11 cellular contexts compared by ENCODE assay signal in the genomic region with DNA sequence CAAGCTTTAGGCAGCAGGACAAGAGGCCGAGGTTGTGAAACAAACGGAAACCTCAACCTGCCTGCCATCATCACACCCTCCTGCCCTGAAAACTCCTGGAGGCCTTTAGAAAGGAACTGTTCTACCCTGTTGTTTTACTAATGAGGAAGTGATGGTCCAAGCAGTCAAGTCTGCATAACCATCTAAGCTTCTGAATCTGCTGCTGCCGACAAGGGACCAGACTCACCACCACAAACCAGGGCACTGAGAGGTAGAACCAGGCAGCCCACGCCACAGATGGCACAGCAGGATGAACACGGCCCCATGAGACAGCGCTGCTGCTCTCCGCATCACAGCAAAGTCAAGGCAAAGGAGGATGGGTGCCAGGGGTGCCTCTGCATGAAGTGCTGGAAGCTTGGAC.
DNase-seq lines count a peak whose midpoint lies in the region; ATAC-seq, FAIRE-seq and TF ChIP-seq lines count a peak whose summit lies in the region.
"Had no signal": no experiment of that assay in that cellular context is flagged by ENCODE, and none has a peak within 500 bp of the region (broad histone marks: within the 10 kb centered on the region; RNA-seq: fewer than 3 reads in every experiment).

No MANE protein-coding gene starts in this region.

- no peak for TF ChIP-seq POLR2A in GM12892 (IDR thresholded peaks at IDR 0.05; ENCODE audit: low read depth, low read length)

- no peaks in the 10 kb centered on the region for H3K9me3 Mint-ChIP-seq in activated naive CD8-positive, alpha-beta T cell treated with anti-CD3 and anti-CD28 coated beads, Interleukin-2, amount 10 ng/mL, durations not matched to agents 7 days and 5 days

- peaks cover 75% of the 10 kb centered on the region for H3K4me1 Mint-ChIP-seq in activated naive CD8-positive, alpha-beta T cell treated with anti-CD3 and anti-CD28 coated beads, Interleukin-2, amount 10 ng/mL, durations not matched to agents 7 days and 5 days

- peak; percentile 95 for FAIRE-seq in GM12892 (lab: Jason Lieb, UNC)

- peak; percentile 53 for ATAC-seq in GM19467 (IDR thresholded peaks at IDR 0.05; ENCODE audit: unreplicated experiment)
- ATAC-seq in HG03135 (IDR thresholded peaks at IDR 0.05; ENCODE audit: unreplicated experiment): peak; percentile 40
- peak; percentile 17 for ATAC-seq in activated naive CD8-positive, alpha-beta T cell treated with anti-CD3 and anti-CD28 coated beads, Interleukin-2, amount 10 ng/mL, durations not matched to agents 7 days and 5 days (ENCODE audit: low read depth)

- POLR2A ChIA-PET in activated naive CD8-positive, alpha-beta T cell treated with anti-CD3 and anti-CD28 coated beads, Interleukin-2, amount 10 ng/mL, durations not matched to agents 7 days and 5 days (lab: Charles Lee): interaction anchor here (0.7 to 2.6 kb wide), 13 partner anchors 9 to 1179 kb away, joined by 3 to 22 read pairs (median 4); no protein-coding TSS in a partner anchor

- no peak for DNase-seq in GM12892 (ENCODE audit: insufficient read length)
- DNase-seq in activated naive CD8-positive, alpha-beta T cell treated with anti-CD3 and anti-CD28 coated beads, Interleukin-2, amount 10 ng/mL, durations not matched to agents 7 days and 5 days: no peak
- no peak for DNase-seq in GOT3 (lab: John Stamatoyannopoulos, UW)
- DNase-seq in GM19240 (ENCODE audit: insufficient read length, low spot score): no peak
- DNase-seq in COR-L47 (lab: John Stamatoyannopoulos, UW): no peak
- DNase-seq in NCI-H1417 treated with DMSO at 0.1 percent for 48 hours (lab: John Stamatoyannopoulos, UW): no peak
- DNase-seq: NCI-H1092, right cardiac atrium, trophoblast cell had no signal

- H3K36me3 Mint-ChIP-seq in activated naive CD8-positive, alpha-beta T cell treated with anti-CD3 and anti-CD28 coated beads, Interleukin-2, amount 10 ng/mL, durations not matched to agents 7 days and 5 days: peaks cover 53% of the 10 kb centered on the region

- H3K27me3 Mint-ChIP-seq in activated naive CD8-positive, alpha-beta T cell treated with anti-CD3 and anti-CD28 coated beads, Interleukin-2, amount 10 ng/mL, durations not matched to agents 7 days and 5 days: no peaks in the 10 kb centered on the region

- H3K27ac Mint-ChIP-seq in activated naive CD8-positive, alpha-beta T cell treated with anti-CD3 and anti-CD28 coated beads, Interleukin-2, amount 10 ng/mL, durations not matched to agents 7 days and 5 days: peak overlapping the region; percentile 84

- H3K4me3 Mint-ChIP-seq in activated naive CD8-positive, alpha-beta T cell treated with anti-CD3 and anti-CD28 coated beads, Interleukin-2, amount 10 ng/mL, durations not matched to agents 7 days and 5 days: peak overlapping the region; percentile 66
